Comparison of ENCODE assay signal across 2 cellular contexts in genomic region chr19:47258895-47259555, GRCh38.
TF ChIP-seq lines count a peak whose summit lies in the region.

No MANE protein-coding gene starts in this region.

TF ChIP-seq in A549, 52 proteins besides CTCF, POLR2A, EP300 and RAD21:
- no peak for TF ChIP-seq KDM1A (IDR thresholded peaks at IDR 0.05; ENCODE audit: low read depth)
- peak; percentile 78 for TF ChIP-seq ZFP36 (IDR thresholded peaks at IDR 0.05; ENCODE audit: borderline replicate concordance, partially characterized antibody)
TF ChIP-seq in A549: peak in this region for 1.

TF ChIP-seq in K562, 482 proteins besides CTCF, POLR2A, EP300 and RAD21:
- peak; percentile 90 for TF ChIP-seq ZFP36 (IDR thresholded peaks at IDR 0.05; ENCODE audit: low read depth, low read length, partially characterized antibody)
- no peak for TF ChIP-seq LEF1 (IDR thresholded peaks at IDR 0.05)
